Comparison of ENCODE assay signal across 1 cellular context in the genomic region with DNA sequence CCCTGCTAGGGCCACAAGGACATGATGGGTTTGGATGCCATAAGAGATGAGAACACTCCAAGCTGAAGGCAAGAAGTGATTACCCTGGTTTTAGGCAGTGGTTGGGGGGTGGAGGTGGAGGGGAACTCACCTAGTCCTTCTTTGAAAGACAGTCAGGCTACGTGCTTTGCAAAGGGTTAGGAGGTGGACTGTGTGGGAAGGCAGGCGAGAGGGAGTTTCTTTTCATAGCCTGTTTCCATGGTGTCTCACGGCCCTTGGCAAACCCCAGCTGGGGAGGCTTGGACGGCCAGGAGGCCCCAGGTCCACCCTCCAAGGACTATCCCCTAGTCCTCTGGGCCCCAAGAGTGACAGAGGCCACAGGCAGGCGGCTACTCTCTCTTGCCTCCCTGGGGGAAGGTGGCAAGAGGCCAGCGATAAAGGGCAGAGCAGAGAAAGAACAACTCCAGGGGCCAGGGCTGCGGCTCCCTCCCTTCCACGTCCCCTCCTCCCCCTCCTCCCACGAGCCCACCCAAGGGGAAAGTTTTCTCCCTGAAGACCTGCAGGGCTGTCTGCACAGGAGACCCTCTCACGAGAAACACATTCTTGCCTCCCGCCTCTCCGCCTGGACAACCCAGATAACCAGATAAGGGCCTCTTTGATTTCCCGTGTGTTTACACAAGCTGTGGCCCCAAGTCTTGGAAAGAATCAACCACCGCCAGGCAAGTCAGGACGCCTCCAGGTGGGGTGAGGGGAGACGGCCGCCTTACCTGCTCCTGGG.
A peak's percentile ranks its signal among the peaks of the same experiment; 100 is the strongest.
TF ChIP-seq lines count a peak whose summit lies in the region.

No MANE protein-coding gene starts in this region.

TF ChIP-seq in HepG2, 621 proteins besides CTCF, POLR2A, EP300 and RAD21 (continued from another document and continues in another):
- TF ChIP-seq, protein P1, sequence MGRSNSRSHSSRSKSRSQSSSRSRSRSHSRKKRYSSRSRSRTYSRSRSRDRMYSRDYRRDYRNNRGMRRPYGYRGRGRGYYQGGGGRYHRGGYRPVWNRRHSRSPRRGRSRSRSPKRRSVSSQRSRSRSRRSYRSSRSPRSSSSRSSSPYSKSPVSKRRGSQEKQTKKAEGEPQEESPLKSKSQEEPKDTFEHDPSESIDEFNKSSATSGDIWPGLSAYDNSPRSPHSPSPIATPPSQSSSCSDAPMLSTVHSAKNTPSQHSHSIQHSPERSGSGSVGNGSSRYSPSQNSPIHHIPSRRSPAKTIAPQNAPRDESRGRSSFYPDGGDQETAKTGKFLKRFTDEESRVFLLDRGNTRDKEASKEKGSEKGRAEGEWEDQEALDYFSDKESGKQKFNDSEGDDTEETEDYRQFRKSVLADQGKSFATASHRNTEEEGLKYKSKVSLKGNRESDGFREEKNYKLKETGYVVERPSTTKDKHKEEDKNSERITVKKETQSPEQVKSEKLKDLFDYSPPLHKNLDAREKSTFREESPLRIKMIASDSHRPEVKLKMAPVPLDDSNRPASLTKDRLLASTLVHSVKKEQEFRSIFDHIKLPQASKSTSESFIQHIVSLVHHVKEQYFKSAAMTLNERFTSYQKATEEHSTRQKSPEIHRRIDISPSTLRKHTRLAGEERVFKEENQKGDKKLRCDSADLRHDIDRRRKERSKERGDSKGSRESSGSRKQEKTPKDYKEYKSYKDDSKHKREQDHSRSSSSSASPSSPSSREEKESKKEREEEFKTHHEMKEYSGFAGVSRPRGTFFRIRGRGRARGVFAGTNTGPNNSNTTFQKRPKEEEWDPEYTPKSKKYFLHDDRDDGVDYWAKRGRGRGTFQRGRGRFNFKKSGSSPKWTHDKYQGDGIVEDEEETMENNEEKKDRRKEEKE (IDR thresholded peaks at IDR 0.05): no peak
- 0 out of 2 replicates have a peak, but pooled peaks have one; percentile 11 for TF ChIP-seq KDM6A (CRISPR knock-in tag; IDR thresholded peaks at IDR 0.05; ENCODE audit: low read depth)
- no peak for TF ChIP-seq ZNF407 (CRISPR knock-in tag; IDR thresholded peaks at IDR 0.05; ENCODE audit: not compliant biosample characterization)
- no peak for TF ChIP-seq RARA (CRISPR knock-in tag; IDR thresholded peaks at IDR 0.05)
- TF ChIP-seq PITX1 (CRISPR knock-in tag; IDR thresholded peaks at IDR 0.05): no peak; the same call in 1 of the 2 replicates
- 0 out of 2 replicates have a peak, but pooled peaks have one; percentile 12 for TF ChIP-seq ZNF512B (CRISPR knock-in tag; IDR thresholded peaks at IDR 0.05; ENCODE audit: borderline replicate concordance)
- peak; percentile 46; the same call in 1 of the 2 replicates for TF ChIP-seq ZNF451 (CRISPR knock-in tag; IDR thresholded peaks at IDR 0.05)
- TF ChIP-seq ARNT2 (CRISPR knock-in tag; IDR thresholded peaks at IDR 0.05; ENCODE audit: low read depth): no peak
- TF ChIP-seq, protein P2, sequence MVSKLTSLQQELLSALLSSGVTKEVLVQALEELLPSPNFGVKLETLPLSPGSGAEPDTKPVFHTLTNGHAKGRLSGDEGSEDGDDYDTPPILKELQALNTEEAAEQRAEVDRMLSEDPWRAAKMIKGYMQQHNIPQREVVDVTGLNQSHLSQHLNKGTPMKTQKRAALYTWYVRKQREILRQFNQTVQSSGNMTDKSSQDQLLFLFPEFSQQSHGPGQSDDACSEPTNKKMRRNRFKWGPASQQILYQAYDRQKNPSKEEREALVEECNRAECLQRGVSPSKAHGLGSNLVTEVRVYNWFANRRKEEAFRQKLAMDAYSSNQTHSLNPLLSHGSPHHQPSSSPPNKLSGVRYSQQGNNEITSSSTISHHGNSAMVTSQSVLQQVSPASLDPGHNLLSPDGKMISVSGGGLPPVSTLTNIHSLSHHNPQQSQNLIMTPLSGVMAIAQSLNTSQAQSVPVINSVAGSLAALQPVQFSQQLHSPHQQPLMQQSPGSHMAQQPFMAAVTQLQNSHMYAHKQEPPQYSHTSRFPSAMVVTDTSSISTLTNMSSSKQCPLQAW (CRISPR knock-in tag; IDR thresholded peaks at IDR 0.05): no peak
- TF ChIP-seq, protein P3, sequence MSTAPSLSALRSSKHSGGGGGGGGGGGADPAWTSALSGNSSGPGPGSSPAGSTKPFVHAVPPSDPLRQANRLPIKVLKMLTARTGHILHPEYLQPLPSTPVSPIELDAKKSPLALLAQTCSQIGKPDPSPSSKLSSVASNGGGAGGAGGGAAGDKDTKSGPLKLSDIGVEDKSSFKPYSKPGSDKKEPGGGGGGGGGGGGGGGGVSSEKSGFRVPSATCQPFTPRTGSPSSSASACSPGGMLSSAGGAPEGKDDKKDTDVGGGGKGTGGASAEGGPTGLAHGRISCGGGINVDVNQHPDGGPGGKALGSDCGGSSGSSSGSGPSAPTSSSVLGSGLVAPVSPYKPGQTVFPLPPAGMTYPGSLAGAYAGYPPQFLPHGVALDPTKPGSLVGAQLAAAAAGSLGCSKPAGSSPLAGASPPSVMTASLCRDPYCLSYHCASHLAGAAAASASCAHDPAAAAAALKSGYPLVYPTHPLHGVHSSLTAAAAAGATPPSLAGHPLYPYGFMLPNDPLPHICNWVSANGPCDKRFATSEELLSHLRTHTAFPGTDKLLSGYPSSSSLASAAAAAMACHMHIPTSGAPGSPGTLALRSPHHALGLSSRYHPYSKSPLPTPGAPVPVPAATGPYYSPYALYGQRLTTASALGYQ (CRISPR knock-in tag; IDR thresholded peaks at IDR 0.05): no peak
- TF ChIP-seq TCF7 (IDR thresholded peaks at IDR 0.05; ENCODE audit: low read depth): peak; percentile 64
- no peak for TF ChIP-seq CEBPZ (IDR thresholded peaks at IDR 0.05; ENCODE audit: low read length)
- TF ChIP-seq DNMT1 (CRISPR knock-in tag; IDR thresholded peaks at IDR 0.05): no peak
- no peak for TF ChIP-seq IKZF5 (CRISPR knock-in tag; IDR thresholded peaks at IDR 0.05)
- peak; percentile 28; the same call in 1 of the 2 replicates for TF ChIP-seq ZNF891 (CRISPR knock-in tag; IDR thresholded peaks at IDR 0.05)
- 0 out of 2 replicates have a peak, but pooled peaks have one; percentile 29 for TF ChIP-seq ISL2 (CRISPR knock-in tag; IDR thresholded peaks at IDR 0.05)
- TF ChIP-seq ZNF180 (CRISPR knock-in tag; IDR thresholded peaks at IDR 0.05; ENCODE audit: borderline replicate concordance, low read depth): no peak
